Comparison of ENCODE assay signal across 8 cellular contexts in genomic region chr22:20549232-20549841, GRCh38. TPM values are rescaled to one million over a fixed set of nuclear protein-coding genes. Genes with fewer than 3 reads are reported as not detected.
DNase-seq lines count a peak whose midpoint lies in the region; ATAC-seq and TF ChIP-seq lines count a peak whose summit lies in the region.

No MANE protein-coding gene starts in this region.

- H3K9me3 ChIP-seq in CD4-positive, alpha-beta memory T cell (ENCODE audit: control insufficient read depth in 1 of 2, low read length in 2 of 2): no peaks in the 10 kb centered on the region
- H3K9me3 ChIP-seq in breast epithelium: no peaks in the 10 kb centered on the region
- no peaks in the 10 kb centered on the region for H3K9me3 ChIP-seq in naive thymus-derived CD4-positive, alpha-beta T cell (ENCODE audit: control insufficient read depth in 2 of 3, low read length in 3 of 3)

- no peaks in the 10 kb centered on the region for H3K27me3 Mint-ChIP-seq in CD4-positive, alpha-beta memory T cell
- no peaks in the 10 kb centered on the region for H3K27me3 Mint-ChIP-seq in T-cell
- no peaks in the 10 kb centered on the region for H3K27me3 Mint-ChIP-seq in naive thymus-derived CD4-positive, alpha-beta T cell

- peaks cover 27% of the 10 kb centered on the region for H3K36me3 ChIP-seq in CD4-positive, alpha-beta memory T cell (ENCODE audit: insufficient read depth, low read length)
- H3K36me3 ChIP-seq in breast epithelium: no peaks in the 10 kb centered on the region
- H3K36me3 ChIP-seq in naive thymus-derived CD4-positive, alpha-beta T cell (ENCODE audit: control insufficient read depth in 2 of 3, insufficient read depth in 3 of 3, low read length in 3 of 3): peaks cover 0 to 30% (median 0%) of the 10 kb centered on the region in 3 experiments

- peaks cover 91% of the 10 kb centered on the region for H3K4me1 ChIP-seq in CD4-positive, alpha-beta memory T cell (ENCODE audit: insufficient read depth, low read length)
- peaks cover 8 to 21% of the 10 kb centered on the region in 2 donors for H3K4me1 ChIP-seq in breast epithelium
- H3K4me1 ChIP-seq in naive thymus-derived CD4-positive, alpha-beta T cell (ENCODE audit: control insufficient read depth in 2 of 2, insufficient read depth in 2 of 2, low read length in 2 of 2): peaks cover 74 to 93% of the 10 kb centered on the region in 2 donors

- intact Hi-C loops in CD4-positive, alpha-beta memory T cell (cut with micrococcal nuclease): loop anchor here (1.0 kb wide), 1 partner anchor 8 kb away; no protein-coding TSS in a partner anchor
- intact Hi-C loops in breast epithelium (cut with DNase I; ENCODE audit: low total_unique reads): no loop called here
- intact Hi-C loops in naive thymus-derived CD4-positive, alpha-beta T cell (cut with micrococcal nuclease): loop anchor here (1.0 to 2.0 kb wide), 5 partner anchors 8 to 43 kb away; partner anchors contain the start of gene MED15 (in 1 of the 2)

- peaks cover 25 to 44% of the 10 kb centered on the region in 2 donors for H3K36me3 Mint-ChIP-seq in CD4-positive, alpha-beta memory T cell
- H3K36me3 Mint-ChIP-seq in T-cell: peaks cover 23% of the 10 kb centered on the region
- H3K36me3 Mint-ChIP-seq in naive thymus-derived CD4-positive, alpha-beta T cell: peaks cover 3 to 38% (median 13%) of the 10 kb centered on the region in 5 donors

- TF ChIP-seq POLR2A in breast epithelium (IDR thresholded peaks at IDR 0.05): no peak

- no peak for TF ChIP-seq CTCF in breast epithelium (IDR thresholded peaks at IDR 0.05)

- DNase-seq in CD4-positive, alpha-beta memory T cell: peak; percentile 63 to 81 (median 69)
- DNase-seq in T-cell (peak; percentile 48 to 79 (median 65)), breast epithelium (ENCODE audit: low spot score in 2 of 2) (no peak), epidermal melanocyte (ENCODE audit: insufficient read length, low spot score) (no peak), COLO668 (lab: John Stamatoyannopoulos, UW; ENCODE audit: unreplicated experiment) (no peak), hippocampal formation (lab: John Stamatoyannopoulos, UW) (no peak)
- peak in 7 of 9 donors; percentile 73 to 79 (median 77) for DNase-seq in naive thymus-derived CD4-positive, alpha-beta T cell

- H3K27ac Mint-ChIP-seq in CD4-positive, alpha-beta memory T cell: peak overlapping the region; percentile 92 to 99 (median 98)
- H3K27ac Mint-ChIP-seq in T-cell: peak overlapping the region; percentile 98 to 99
- peak overlapping the region; percentile 93 to 100 (median 98) for H3K27ac Mint-ChIP-seq in naive thymus-derived CD4-positive, alpha-beta T cell

- H3K27me3 ChIP-seq in CD4-positive, alpha-beta memory T cell (ENCODE audit: insufficient read depth, low read length): no peaks in the 10 kb centered on the region
- H3K27me3 ChIP-seq in breast epithelium: no peaks in the 10 kb centered on the region
- no peaks in the 10 kb centered on the region for H3K27me3 ChIP-seq in naive thymus-derived CD4-positive, alpha-beta T cell (ENCODE audit: control insufficient read depth in 2 of 2, insufficient read depth in 2 of 2, low read length in 2 of 2)

- CTCF ChIA-PET in CD4-positive, alpha-beta memory T cell (lab: Charles Lee; ENCODE audit: partially characterized antibody): interaction anchor here (0.9 to 13.8 kb wide), 8 partner anchors 8 to 93 kb away, joined by 3 to 374 read pairs (median 6); partner anchors contain the start of gene MED15
- CTCF ChIA-PET in T-cell (lab: Charles Lee): interaction anchor here in 1 of 2 donors (0.6 to 1.4 kb wide), 6 partner anchors 14 to 55 kb away, joined by 3 to 7 read pairs (median 4); no protein-coding TSS in a partner anchor
- CTCF ChIA-PET in naive thymus-derived CD4-positive, alpha-beta T cell (lab: Charles Lee): interaction anchor here (0.6 to 16.7 kb wide), 7 partner anchors 8 to 86 kb away, joined by 3 to 229 read pairs (median 3); no protein-coding TSS in a partner anchor

- ATAC-seq in T-cell (replicated peaks in 1 of 4): peak; percentile 69 to 81 (median 71)
- peak; percentile 83 for ATAC-seq in naive thymus-derived CD4-positive, alpha-beta T cell
- no peak for ATAC-seq in HG03095 (IDR thresholded peaks at IDR 0.05; ENCODE audit: unreplicated experiment)

- peaks cover 58 to 90% (median 73%) of the 10 kb centered on the region in 4 donors for H3K4me1 Mint-ChIP-seq in CD4-positive, alpha-beta memory T cell
- peaks cover 83 to 94% (median 91%) of the 10 kb centered on the region in 3 donors for H3K4me1 Mint-ChIP-seq in T-cell
- peaks cover 43 to 93% (median 85%) of the 10 kb centered on the region in 7 donors for H3K4me1 Mint-ChIP-seq in naive thymus-derived CD4-positive, alpha-beta T cell

- H3K4me3 Mint-ChIP-seq in CD4-positive, alpha-beta memory T cell: peak overlapping the region; percentile 82 to 89 (median 88)
- peak overlapping the region; percentile 75 to 81 (median 79) for H3K4me3 Mint-ChIP-seq in T-cell
- H3K4me3 Mint-ChIP-seq in naive thymus-derived CD4-positive, alpha-beta T cell: peak overlapping the region; percentile 67 to 91 (median 86)

- peak overlapping the region; percentile 75 for H3K27ac ChIP-seq in CD4-positive, alpha-beta memory T cell (ENCODE audit: low read depth, low read length)
- peak overlapping the region; percentile 90 to 97 for H3K27ac ChIP-seq in breast epithelium
- peak overlapping the region; percentile 69 for H3K27ac ChIP-seq in naive thymus-derived CD4-positive, alpha-beta T cell (ENCODE audit: low read depth, low read length)

- H3K9me3 Mint-ChIP-seq in CD4-positive, alpha-beta memory T cell: peaks cover 0 to 2% (median 0%) of the 10 kb centered on the region in 8 donors
- no peaks in the 10 kb centered on the region for H3K9me3 Mint-ChIP-seq in T-cell
- H3K9me3 Mint-ChIP-seq in naive thymus-derived CD4-positive, alpha-beta T cell: no peaks in the 10 kb centered on the region

- peak overlapping the region in 1 of 2 donors; percentile 47 for H3K4me3 ChIP-seq in CD4-positive, alpha-beta memory T cell (ENCODE audit: low read length in 2 of 2)
- H3K4me3 ChIP-seq in breast epithelium: no peak overlapping the region
- H3K4me3 ChIP-seq in naive thymus-derived CD4-positive, alpha-beta T cell (ENCODE audit: low read length): peak overlapping the region; percentile 61

- POLR2A ChIA-PET in CD4-positive, alpha-beta memory T cell (lab: Charles Lee; ENCODE audit: partially characterized antibody): interaction anchor here (0.7 to 20.7 kb wide), 16 partner anchors 7 to 153 kb away, joined by 3 to 650 read pairs (median 6); partner anchors contain the start of gene MED15
- POLR2A ChIA-PET in T-cell (lab: Charles Lee): interaction anchor here in 1 of 2 donors (0.7 kb wide), 1 partner anchor 23 kb away, joined by 3 read pairs; no protein-coding TSS in a partner anchor
- POLR2A ChIA-PET in naive thymus-derived CD4-positive, alpha-beta T cell (lab: Charles Lee): interaction anchor here (0.6 to 26.4 kb wide), 18 partner anchors 1 to 154 kb away, joined by 3 to 738 read pairs (median 4); partner anchors contain the start of gene MED15

RNA-seq across cellular contexts. Expression of gene MED15, which starts 41.9 kb away (rescaled TPM):
- total RNA-seq in CD4-positive, alpha-beta memory T cell: 100 to 1,000 TPM; 225 to 237 TPM
- 10 to 100 TPM; 15.6 to 86.8 TPM for polyA plus RNA-seq in CD4-positive, alpha-beta memory T cell
- total RNA-seq in T-cell: 100 to 1,000 TPM; 214 to 317 (median 262) TPM
- total RNA-seq in breast epithelium: 10 to 100 TPM; 36.6 to 53.1 (median 52.3) TPM
- 100 to 1,000 TPM; 169 to 235 (median 201) TPM for total RNA-seq in naive thymus-derived CD4-positive, alpha-beta T cell
- polyA plus RNA-seq in naive thymus-derived CD4-positive, alpha-beta T cell: 10 to 100 TPM; 24.3 to 76.6 TPM

RNA-seq across cellular contexts. Expression of gene KLHL22, which starts 53.7 kb away (rescaled TPM):
- total RNA-seq in CD4-positive, alpha-beta memory T cell: 10 to 100 TPM; 60.2 to 63.1 TPM
- polyA plus RNA-seq in CD4-positive, alpha-beta memory T cell: 10 to 100 TPM; 19.4 to 23.9 TPM
- total RNA-seq in T-cell (10 to 100 TPM; 42.0 to 57.8 (median 47.1) TPM), breast epithelium (10 to 100 TPM; 28.5 to 38.0 (median 35.4) TPM)
- total RNA-seq in naive thymus-derived CD4-positive, alpha-beta T cell: 10 to 100 TPM; 31.1 to 71.3 (median 42.0) TPM
- polyA plus RNA-seq in naive thymus-derived CD4-positive, alpha-beta T cell: 10 to 100 TPM; 20.6 to 26.2 TPM

Comparison
In these comparisons a context has a peak if more than half of its experiments do, and no peak if none do; other contexts are left out.
1. DNase-seq: peak in CD4-positive, alpha-beta memory T cell (5 of 5), T-cell (34 of 34) and naive thymus-derived CD4-positive, alpha-beta T cell (7 of 9); none in breast epithelium (0 of 2), epidermal melanocyte (single experiment), COLO668 (single experiment) and hippocampal formation (0 of 2).
2. Peak in every context shown above with its lines, with median percentiles within 50 percentile points of each other: H3K27ac ChIP-seq, H3K27ac Mint-ChIP-seq and H3K4me3 Mint-ChIP-seq.